In genomic region chr21:46250146-46250725, GRCh38 we compare ENCODE assay signal across 17 cellular contexts. TPM values are rescaled to one million over a fixed set of nuclear protein-coding genes. Genes with fewer than 3 reads are reported as not detected.
DNase-seq lines count a peak whose midpoint lies in the region; ATAC-seq and TF ChIP-seq lines count a peak whose summit lies in the region.
"Had no signal": no experiment of that assay in that cellular context is flagged by ENCODE, and none has a peak within 500 bp of the region (broad histone marks: within the 10 kb centered on the region; RNA-seq: fewer than 3 reads in every experiment).

No MANE protein-coding gene starts in this region.

- H3K4me3 Mint-ChIP-seq in activated naive CD4-positive, alpha-beta T cell treated with anti-CD3 and anti-CD28 coated beads, Interleukin-2, amount 10 ng/mL, durations not matched to agents 7 days and 5 days, result no peak overlapping the region
- no peak overlapping the region for H3K4me3 Mint-ChIP-seq in nephron progenitor cell

- no peak overlapping the region for H2AFZ ChIP-seq in Karpas-422 (ENCODE audit: low read length)

- peaks cover 71% of the 10 kb centered on the region for H3K36me3 ChIP-seq in Karpas-422 (ENCODE audit: insufficient read depth, low read length)

- no peaks in the 10 kb centered on the region for H3K27me3 Mint-ChIP-seq in activated naive CD4-positive, alpha-beta T cell treated with anti-CD3 and anti-CD28 coated beads, Interleukin-2, amount 10 ng/mL, durations not matched to agents 7 days and 5 days
- peaks cover 4% of the 10 kb centered on the region for H3K27me3 Mint-ChIP-seq in nephron progenitor cell (ENCODE audit: low read depth, poor library complexity)

- H3K4me1 Mint-ChIP-seq in activated naive CD4-positive, alpha-beta T cell treated with anti-CD3 and anti-CD28 coated beads, Interleukin-2, amount 10 ng/mL, durations not matched to agents 7 days and 5 days, result peaks cover 40% of the 10 kb centered on the region
- H3K4me1 Mint-ChIP-seq in nephron progenitor cell, result peaks cover 15% of the 10 kb centered on the region

- peaks cover 40% of the 10 kb centered on the region for H3K4me1 ChIP-seq in Karpas-422 (ENCODE audit: low read length)

- H3K27me3 ChIP-seq in Karpas-422 (ENCODE audit: low read length), result no peaks in the 10 kb centered on the region

- H3K79me2 ChIP-seq in Karpas-422 (ENCODE audit: low read length), result peaks cover 21% of the 10 kb centered on the region

- H3K9me3 ChIP-seq in Karpas-422 (ENCODE audit: low read length), result no peaks in the 10 kb centered on the region
- H3K9me3 ChIP-seq: mucosa of descending colon had no signal

- ATAC-seq in activated naive CD4-positive, alpha-beta T cell treated with anti-CD3 and anti-CD28 coated beads, Interleukin-2, amount 50 U/mL, for 72 hours, result peak in 1 of 2 donors; percentile 49
- no peak for ATAC-seq in GM18868 (IDR thresholded peaks at IDR 0.05; ENCODE audit: unreplicated experiment)
- ATAC-seq in GM21447 (IDR thresholded peaks at IDR 0.05; ENCODE audit: unreplicated experiment), result no peak
- ATAC-seq in GM21619 (IDR thresholded peaks at IDR 0.05; ENCODE audit: unreplicated experiment), result no peak
- ATAC-seq: HepG2; mucosa of descending colon; stimulated activated naive CD8-positive, alpha-beta T cell treated with anti-CD3 and anti-CD28 coated beads, Interleukin-15, Interleukin-2, amounts not matched to agents 100 U/mL and 50 U/mL, for 24 hours had no signal

- H3K4me3 ChIP-seq in Karpas-422 (ENCODE audit: low read length), result no peak overlapping the region
- H3K4me3 ChIP-seq: mucosa of descending colon had no signal

- peak overlapping the region; percentile 86 for H3K27ac ChIP-seq in Karpas-422 (ENCODE audit: low read length)

- H3K9me2 ChIP-seq in Karpas-422 (replicated peaks; ENCODE audit: insufficient read depth, low read length), result no peaks in the 10 kb centered on the region

- CTCF ChIA-PET in activated naive CD4-positive, alpha-beta T cell treated with anti-CD3 and anti-CD28 coated beads, Interleukin-2, amount 10 ng/mL, durations not matched to agents 7 days and 5 days (lab: Charles Lee), result interaction anchor here (1.6 kb wide), 1 partner anchor 107 kb away, joined by 4 read pairs; no protein-coding TSS in a partner anchor

- H3K27ac Mint-ChIP-seq in activated naive CD4-positive, alpha-beta T cell treated with anti-CD3 and anti-CD28 coated beads, Interleukin-2, amount 10 ng/mL, durations not matched to agents 7 days and 5 days, result peak overlapping the region; percentile 82
- H3K27ac Mint-ChIP-seq in activated naive CD4-positive, alpha-beta T cell treated with anti-CD3 and anti-CD28 coated beads, Interleukin-2, amount 50 U/mL, for 72 hours, result peak overlapping the region; percentile 37 to 79
- peak overlapping the region; percentile 78 for H3K27ac Mint-ChIP-seq in nephron progenitor cell

- TF ChIP-seq CTCF in nephron progenitor cell (IDR thresholded peaks at IDR 0.05), result no peak

- H3K36me3 Mint-ChIP-seq in activated naive CD4-positive, alpha-beta T cell treated with anti-CD3 and anti-CD28 coated beads, Interleukin-2, amount 10 ng/mL, durations not matched to agents 7 days and 5 days, result peaks cover 69% of the 10 kb centered on the region
- peaks cover 29 to 41% of the 10 kb centered on the region in 2 donors for H3K36me3 Mint-ChIP-seq in activated naive CD4-positive, alpha-beta T cell treated with anti-CD3 and anti-CD28 coated beads, Interleukin-2, amount 50 U/mL, for 72 hours
- peaks cover 76% of the 10 kb centered on the region for H3K36me3 Mint-ChIP-seq in nephron progenitor cell (ENCODE audit: low read depth)

- H3K9me3 Mint-ChIP-seq in activated naive CD4-positive, alpha-beta T cell treated with anti-CD3 and anti-CD28 coated beads, Interleukin-2, amount 10 ng/mL, durations not matched to agents 7 days and 5 days, result no peaks in the 10 kb centered on the region
- peaks cover 0 to 7% of the 10 kb centered on the region in 2 donors for H3K9me3 Mint-ChIP-seq in activated naive CD4-positive, alpha-beta T cell treated with anti-CD3 and anti-CD28 coated beads, Interleukin-2, amount 50 U/mL, for 72 hours
- no peaks in the 10 kb centered on the region for H3K9me3 Mint-ChIP-seq in nephron progenitor cell

- no peaks in the 10 kb centered on the region for H4K20me1 ChIP-seq in Karpas-422 (ENCODE audit: insufficient read depth, low read depth, low read length)

- no peak for DNase-seq in activated naive CD4-positive, alpha-beta T cell treated with anti-CD3 and anti-CD28 coated beads, Interleukin-2, amount 10 ng/mL, durations not matched to agents 7 days and 5 days
- DNase-seq in activated naive CD4-positive, alpha-beta T cell treated with anti-CD3 and anti-CD28 coated beads, Interleukin-2, amount 50 U/mL, for 16 hours, result no peak
- DNase-seq in Karpas-422, result no peak
- no peak for DNase-seq in activated naive CD4-positive, alpha-beta T cell treated with anti-CD3 and anti-CD28 coated beads, Interleukin-2, amount 50 U/mL, for 72 hours (ENCODE audit: low spot score in 2 of 2)
- DNase-seq in nephron progenitor cell, result no peak
- DNase-seq: activated CD4-positive, CD25-positive, alpha-beta regulatory T cell; activated gamma-delta T cell; DND-41; mucosa of descending colon; NCI-H1694 treated with DMSO at 0.1 percent for 48 hours; NCI-H526; stimulated activated CD4-positive, alpha-beta T cell treated with anti-CD3 and anti-CD28 coated beads, Interleukin-4, amount 100 ng/mL, for 1 hour; stimulated activated naive CD8-positive, alpha-beta T cell treated with anti-CD3 and anti-CD28 coated beads, Interleukin-15, Interleukin-2, amounts not matched to agents 100 U/mL and 50 U/mL, for 24 hours had no signal

- no peak overlapping the region for H3K4me2 ChIP-seq in Karpas-422 (ENCODE audit: low read depth, low read length, poor library complexity, severe bottlenecking)

- no peak overlapping the region for H3K9ac ChIP-seq in Karpas-422 (ENCODE audit: low read length)

RNA-seq across cellular contexts. Expression of gene LSS, which starts 21.7 kb away (rescaled TPM):
- 40.3 and 62.0 TPM in 2 replicates for total RNA-seq in Karpas-422 (2014; rRNA removed; shearing (Covaris generic); ENCODE audit: low replicate concordance)
- 10 to 100 TPM; 17.8 to 26.2 TPM for total RNA-seq in activated naive CD4-positive, alpha-beta T cell treated with anti-CD3 and anti-CD28 coated beads, Interleukin-2, amount 50 U/mL, for 72 hours

RNA-seq across cellular contexts. Expression of gene MCM3AP, which starts 35.2 kb away (rescaled TPM):
- 60.5 and 139 TPM in 2 replicates for total RNA-seq in Karpas-422 (2014; rRNA removed; shearing (Covaris generic); ENCODE audit: low replicate concordance)
- 100 to 1,000 TPM; 105 to 119 TPM for total RNA-seq in activated naive CD4-positive, alpha-beta T cell treated with anti-CD3 and anti-CD28 coated beads, Interleukin-2, amount 50 U/mL, for 72 hours

RNA-seq across cellular contexts. Expression of gene YBEY, which starts 35.9 kb away (rescaled TPM):
- total RNA-seq in Karpas-422 (2014; rRNA removed; shearing (Covaris generic); ENCODE audit: low replicate concordance), result 38.5 and 88.4 TPM in 2 replicates
- 10 to 100 TPM in 1 of 2 donors, 1 to 10 TPM in 1; 9.1 to 10.4 TPM for total RNA-seq in activated naive CD4-positive, alpha-beta T cell treated with anti-CD3 and anti-CD28 coated beads, Interleukin-2, amount 50 U/mL, for 72 hours
